ENCODE assay signal across 1 cellular context in genomic region chr1:156705321-156705917, GRCh38.
A peak's percentile ranks its signal among the peaks of the same experiment; 100 is the strongest.
TF ChIP-seq lines count a peak whose summit lies in the region.

Gene CRABP2, minus strand, starts transcription at chr1:156705583. Its CDS starts 137 bp downstream, at chr1:156705446.

TF ChIP-seq in GM12878, 131 proteins besides CTCF, POLR2A, EP300 and RAD21 (continued from another document):
- TF ChIP-seq, protein P1, sequence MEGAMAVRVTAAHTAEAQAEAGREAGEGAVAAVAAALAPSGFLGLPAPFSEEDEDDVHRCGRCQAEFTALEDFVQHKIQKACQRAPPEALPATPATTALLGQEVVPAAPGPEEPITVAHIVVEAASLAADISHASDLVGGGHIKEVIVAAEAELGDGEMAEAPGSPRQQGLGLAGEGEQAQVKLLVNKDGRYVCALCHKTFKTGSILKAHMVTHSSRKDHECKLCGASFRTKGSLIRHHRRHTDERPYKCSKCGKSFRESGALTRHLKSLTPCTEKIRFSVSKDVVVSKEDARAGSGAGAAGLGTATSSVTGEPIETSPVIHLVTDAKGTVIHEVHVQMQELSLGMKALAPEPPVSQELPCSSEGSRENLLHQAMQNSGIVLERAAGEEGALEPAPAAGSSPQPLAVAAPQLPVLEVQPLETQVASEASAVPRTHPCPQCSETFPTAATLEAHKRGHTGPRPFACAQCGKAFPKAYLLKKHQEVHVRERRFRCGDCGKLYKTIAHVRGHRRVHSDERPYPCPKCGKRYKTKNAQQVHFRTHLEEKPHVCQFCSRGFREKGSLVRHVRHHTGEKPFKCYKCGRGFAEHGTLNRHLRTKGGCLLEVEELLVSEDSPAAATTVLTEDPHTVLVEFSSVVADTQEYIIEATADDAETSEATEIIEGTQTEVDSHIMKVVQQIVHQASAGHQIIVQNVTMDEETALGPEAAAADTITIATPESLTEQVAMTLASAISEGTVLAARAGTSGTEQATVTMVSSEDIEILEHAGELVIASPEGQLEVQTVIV (IDR thresholded peaks at IDR 0.05; ENCODE audit: borderline replicate concordance, partially characterized antibody), result no peak
- peak; percentile 70 for TF ChIP-seq SUZ12 (IDR thresholded peaks at IDR 0.05; ENCODE audit: unreplicated experiment)
- TF ChIP-seq SUPT20H (IDR thresholded peaks at IDR 0.05; ENCODE audit: borderline replicate concordance, control insufficient read depth, low read depth, low read length), result no peak
